Comparison of ENCODE assay signal across 6 cellular contexts in genomic region chr17:27654136-27654535, GRCh38.
"Had no signal": no experiment of that assay in that cellular context is flagged by ENCODE, and none has a peak within 500 bp of the region (broad histone marks: within the 10 kb centered on the region; RNA-seq: fewer than 3 reads in every experiment).

No MANE protein-coding gene starts in this region.

- H3K4me3 Mint-ChIP-seq: activated naive CD4-positive, alpha-beta T cell treated with anti-CD3 and anti-CD28 coated beads for 36 hours; immature natural killer cell had no signal

- H3K27ac ChIP-seq: dorsolateral prefrontal cortex, spleen, upper lobe of right lung had no signal

- H3K27ac Mint-ChIP-seq: activated naive CD4-positive, alpha-beta T cell treated with anti-CD3 and anti-CD28 coated beads for 36 hours; immature natural killer cell had no signal

- H3K27me3 ChIP-seq: dorsolateral prefrontal cortex, upper lobe of right lung had no signal

- H3K9me3 Mint-ChIP-seq: activated naive CD4-positive, alpha-beta T cell treated with anti-CD3 and anti-CD28 coated beads for 36 hours; immature natural killer cell had no signal

- H3K9me3 ChIP-seq: spleen, upper lobe of right lung had no signal

- H3K36me3 Mint-ChIP-seq: immature natural killer cell had no signal

- H3K4me1 ChIP-seq: upper lobe of right lung had no signal

- H3K36me3 ChIP-seq: upper lobe of right lung had no signal

- H3K4me3 ChIP-seq: dorsolateral prefrontal cortex, lung, spleen, upper lobe of right lung had no signal
